19 cellular contexts compared by ENCODE assay signal in genomic region chr11:62799486-62799885, GRCh38. TPM values are rescaled to one million over a fixed set of nuclear protein-coding genes. Genes with fewer than 3 reads are reported as not detected.
DNase-seq lines count a peak whose midpoint lies in the region; ATAC-seq, FAIRE-seq and TF ChIP-seq lines count a peak whose summit lies in the region.
"Had no signal": no experiment of that assay in that cellular context is flagged by ENCODE, and none has a peak within 500 bp of the region (broad histone marks: within the 10 kb centered on the region; RNA-seq: fewer than 3 reads in every experiment).

No MANE protein-coding gene starts in this region.

- TF ChIP-seq CTCF in RWPE1 (conservative IDR thresholded peaks at IDR 0.05; ENCODE audit: low read depth) (no peak), kidney (IDR thresholded peaks at IDR 0.05; ENCODE audit: borderline replicate concordance, extremely low read depth, insufficient read depth) (no peak), type B pancreatic cell (conservative IDR thresholded peaks at IDR 0.05) (no peak), GM20000 (IDR thresholded peaks at IDR 0.05; ENCODE audit: extremely low read depth, missing control alignments) (no peak)

- POLR2A ChIA-PET in RWPE1 (lab: Yijun Ruan, JAX; ENCODE audit: low non-redundant PET), result no interaction called here

- H3K9me3 ChIP-seq in kidney (ENCODE audit: control insufficient read depth in 1 of 2, low read length in 2 of 2), result no peaks in the 10 kb centered on the region
- H3K9me3 ChIP-seq: SJCRH30 had no signal

- intact Hi-C loops in activated naive CD4-positive, alpha-beta T cell treated with anti-CD3 and anti-CD28 coated beads for 36 hours (cut with micrococcal nuclease), result no loop called here
- intact Hi-C loops in kidney (cut with DNase I), result no loop called here

- ATAC-seq in activated naive CD4-positive, alpha-beta T cell treated with anti-CD3 and anti-CD28 coated beads, Interleukin-2, amount 50 U/mL, for 72 hours, result peak; percentile 6 to 14
- no peak for ATAC-seq in HG03432 (IDR thresholded peaks at IDR 0.05; ENCODE audit: unreplicated experiment)
- ATAC-seq: HepG2, PC-3 had no signal

- H3K27ac ChIP-seq in RWPE1, result peak overlapping the region; percentile 36
- H3K27ac ChIP-seq in kidney (ENCODE audit: low read depth in 2 of 2, low read length in 2 of 2), result no peak overlapping the region
- H3K27ac ChIP-seq: C4-2B, SJCRH30 had no signal

- DNase-seq in activated naive CD4-positive, alpha-beta T cell treated with anti-CD3 and anti-CD28 coated beads, Interleukin-2, amount 50 U/mL, for 72 hours (ENCODE audit: low spot score in 2 of 2), result no peak
- no peak for DNase-seq in activated naive CD4-positive, alpha-beta T cell treated with anti-CD3 and anti-CD28 coated beads for 36 hours
- no peak for DNase-seq in RWPE1 (ENCODE audit: low spot score)
- DNase-seq in kidney, result peak; percentile 70
- DNase-seq in type B pancreatic cell (ENCODE audit: extremely low spot score, unreplicated experiment), result no peak
- no peak for DNase-seq in GM20000 (ENCODE audit: low spot score)
- DNase-seq: ACHN, AML-193, DND-41, NCI-H1436, NCI-H1930, NCI-H226, NCI-H524, PC-3, SJCRH30 had no signal

- no peak overlapping the region for H3K9ac ChIP-seq in kidney (ENCODE audit: low read length in 2 of 2)

- H3K4me3 Mint-ChIP-seq in activated naive CD4-positive, alpha-beta T cell treated with anti-CD3 and anti-CD28 coated beads for 36 hours, result no peak overlapping the region
- H3K4me3 Mint-ChIP-seq in type B pancreatic cell, result no peak overlapping the region

- no peak for FAIRE-seq in kidney (lab: Jason Lieb, UNC)
- FAIRE-seq: G401.6, HepG2 had no signal

- peak overlapping the region; percentile 72 to 96 for H3K27ac Mint-ChIP-seq in activated naive CD4-positive, alpha-beta T cell treated with anti-CD3 and anti-CD28 coated beads, Interleukin-2, amount 50 U/mL, for 72 hours
- H3K27ac Mint-ChIP-seq in activated naive CD4-positive, alpha-beta T cell treated with anti-CD3 and anti-CD28 coated beads for 36 hours, result no peak overlapping the region
- peak overlapping the region; percentile 39 for H3K27ac Mint-ChIP-seq in type B pancreatic cell

- CTCF ChIA-PET in activated naive CD4-positive, alpha-beta T cell treated with anti-CD3 and anti-CD28 coated beads for 36 hours (lab: Charles Lee), result no interaction called here
- CTCF ChIA-PET in RWPE1 (lab: Yijun Ruan, JAX), result interaction anchor here (0.7 to 1.1 kb wide), 2 partner anchors 13 to 82 kb away, joined by 3 to 5 read pairs; partner anchors contain the start of gene SLC3A2

- H3K36me3 Mint-ChIP-seq in activated naive CD4-positive, alpha-beta T cell treated with anti-CD3 and anti-CD28 coated beads, Interleukin-2, amount 50 U/mL, for 72 hours, result peaks cover 23 to 49% of the 10 kb centered on the region in 2 donors
- peaks cover 65% of the 10 kb centered on the region for H3K36me3 Mint-ChIP-seq in activated naive CD4-positive, alpha-beta T cell treated with anti-CD3 and anti-CD28 coated beads for 36 hours (ENCODE audit: low read depth)
- H3K36me3 Mint-ChIP-seq in type B pancreatic cell, result peaks cover 40% of the 10 kb centered on the region

- no peak overlapping the region for H3K4me3 ChIP-seq in kidney (ENCODE audit: low read length in 2 of 2)
- H3K4me3 ChIP-seq: SJCRH30 had no signal

- H3K27me3 Mint-ChIP-seq in activated naive CD4-positive, alpha-beta T cell treated with anti-CD3 and anti-CD28 coated beads for 36 hours (ENCODE audit: low read depth), result no peaks in the 10 kb centered on the region
- H3K27me3 Mint-ChIP-seq in type B pancreatic cell, result no peaks in the 10 kb centered on the region

- H3K4me1 ChIP-seq in kidney (ENCODE audit: control insufficient read depth in 1 of 2, insufficient read depth in 1 of 2, low read depth in 1 of 2, low read length in 2 of 2), result peaks cover 8% of the 10 kb centered on the region in 2 donors

- H3K4me1 Mint-ChIP-seq in activated naive CD4-positive, alpha-beta T cell treated with anti-CD3 and anti-CD28 coated beads for 36 hours (ENCODE audit: low read depth), result peaks cover 24% of the 10 kb centered on the region
- H3K4me1 Mint-ChIP-seq in type B pancreatic cell (ENCODE audit: unreplicated experiment), result peaks cover 9% of the 10 kb centered on the region

- H3K9me3 Mint-ChIP-seq in activated naive CD4-positive, alpha-beta T cell treated with anti-CD3 and anti-CD28 coated beads, Interleukin-2, amount 50 U/mL, for 72 hours, result no peaks in the 10 kb centered on the region
- no peaks in the 10 kb centered on the region for H3K9me3 Mint-ChIP-seq in activated naive CD4-positive, alpha-beta T cell treated with anti-CD3 and anti-CD28 coated beads for 36 hours
- H3K9me3 Mint-ChIP-seq in type B pancreatic cell, result no peaks in the 10 kb centered on the region

- peaks cover 58 to 77% of the 10 kb centered on the region in 2 donors for H3K36me3 ChIP-seq in kidney (ENCODE audit: control insufficient read depth in 1 of 2, insufficient read depth in 2 of 2, low read length in 2 of 2)

RNA-seq across cellular contexts. Expression of gene NXF1, which starts 5.8 kb away (rescaled TPM):
- total RNA-seq in activated naive CD4-positive, alpha-beta T cell treated with anti-CD3 and anti-CD28 coated beads, Interleukin-2, amount 50 U/mL, for 72 hours, result 100 to 1,000 TPM; 104 to 132 TPM
- total RNA-seq in activated naive CD4-positive, alpha-beta T cell treated with anti-CD3 and anti-CD28 coated beads for 36 hours, result 10 to 100 TPM; 44.6 to 46.0 TPM
- total RNA-seq in kidney, result 83.8 TPM
- 70.7 TPM for polyA plus RNA-seq in kidney (ENCODE audit: insufficient read depth, low read depth, low replicate concordance)
- 111 TPM in 2 replicates for total RNA-seq in type B pancreatic cell (ENCODE audit: low replicate concordance)

RNA-seq across cellular contexts. Expression of gene TMEM223, which starts 7.7 kb away (rescaled TPM):
- 10 to 100 TPM in 1 of 2 donors, 1 to 10 TPM in 1; 8.9 to 11.3 TPM for total RNA-seq in activated naive CD4-positive, alpha-beta T cell treated with anti-CD3 and anti-CD28 coated beads, Interleukin-2, amount 50 U/mL, for 72 hours
- 1 to 10 TPM; 7.0 to 7.7 TPM for total RNA-seq in activated naive CD4-positive, alpha-beta T cell treated with anti-CD3 and anti-CD28 coated beads for 36 hours
- 16.5 TPM for total RNA-seq in kidney
- 34.9 TPM for polyA plus RNA-seq in kidney (ENCODE audit: insufficient read depth, low read depth, low replicate concordance)
- total RNA-seq in type B pancreatic cell (ENCODE audit: low replicate concordance), result 21.9 and 23.3 TPM in 2 replicates

RNA-seq across cellular contexts. Expression of gene TMEM179B, which starts 12.3 kb away (rescaled TPM):
- total RNA-seq in activated naive CD4-positive, alpha-beta T cell treated with anti-CD3 and anti-CD28 coated beads, Interleukin-2, amount 50 U/mL, for 72 hours, result 10 to 100 TPM; 19.5 to 20.9 TPM
- 10 to 100 TPM; 13.9 to 15.2 TPM for total RNA-seq in activated naive CD4-positive, alpha-beta T cell treated with anti-CD3 and anti-CD28 coated beads for 36 hours
- 57.1 TPM for total RNA-seq in kidney
- polyA plus RNA-seq in kidney (ENCODE audit: insufficient read depth, low read depth, low replicate concordance), result 105 TPM
- 41.1 and 53.1 TPM in 2 replicates for total RNA-seq in type B pancreatic cell (ENCODE audit: low replicate concordance)

RNA-seq across cellular contexts. Expression of gene TAF6L, which starts 28.3 kb away (rescaled TPM):
- 10 to 100 TPM; 16.7 to 32.2 TPM for total RNA-seq in activated naive CD4-positive, alpha-beta T cell treated with anti-CD3 and anti-CD28 coated beads, Interleukin-2, amount 50 U/mL, for 72 hours
- 10 to 100 TPM in 1 of 2 experiments, 1 to 10 TPM in 1; 8.9 to 10.5 TPM for total RNA-seq in activated naive CD4-positive, alpha-beta T cell treated with anti-CD3 and anti-CD28 coated beads for 36 hours
- total RNA-seq in kidney, result 27.1 TPM
- 19.3 TPM for polyA plus RNA-seq in kidney (ENCODE audit: insufficient read depth, low read depth, low replicate concordance)
- total RNA-seq in type B pancreatic cell (ENCODE audit: low replicate concordance), result 23.8 and 37.6 TPM in 2 replicates

RNA-seq across cellular contexts. Expression of gene STX5, which starts 32.4 kb away (rescaled TPM):
- total RNA-seq in activated naive CD4-positive, alpha-beta T cell treated with anti-CD3 and anti-CD28 coated beads, Interleukin-2, amount 50 U/mL, for 72 hours, result 10 to 100 TPM; 23.0 to 61.3 TPM
- total RNA-seq in activated naive CD4-positive, alpha-beta T cell treated with anti-CD3 and anti-CD28 coated beads for 36 hours, result 10 to 100 TPM; 22.7 to 23.0 TPM
- total RNA-seq in kidney (39.6 TPM), type B pancreatic cell (ENCODE audit: low replicate concordance) (42.4 and 51.7 TPM in 2 replicates)
- polyA plus RNA-seq in kidney (ENCODE audit: insufficient read depth, low read depth, low replicate concordance), result 44.6 TPM
